8 cellular contexts compared by ENCODE assay signal in the genomic region with DNA sequence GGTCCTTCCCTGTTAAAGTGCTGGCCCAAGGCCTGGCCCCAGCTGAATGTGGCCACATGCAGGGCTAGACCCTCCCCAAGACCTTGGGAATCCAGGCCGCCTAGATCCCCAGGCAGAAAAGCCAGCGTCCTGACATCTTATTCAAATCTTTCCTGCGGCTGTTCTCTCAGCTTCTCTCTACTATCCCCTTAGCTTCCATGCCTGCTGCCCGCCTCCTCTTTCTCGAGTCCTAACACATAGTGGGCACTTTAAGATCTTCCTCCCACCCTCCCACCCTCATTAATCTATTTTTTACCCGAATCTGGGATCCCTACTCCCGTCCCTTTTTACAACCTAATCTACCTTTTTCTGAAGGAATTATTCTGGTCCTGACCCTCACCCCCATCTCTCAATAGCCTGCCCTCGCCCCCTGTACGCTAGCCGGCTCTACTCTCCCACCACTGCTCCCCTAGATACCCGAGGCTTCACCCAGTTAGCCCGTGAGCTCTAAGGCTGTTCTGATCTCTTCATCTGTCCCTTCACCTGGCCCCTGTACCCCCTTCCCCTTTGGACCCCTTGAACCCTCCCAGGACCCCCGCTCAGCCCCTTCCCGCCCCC. TPM values are rescaled to one million over a fixed set of nuclear protein-coding genes. Genes with fewer than 3 reads are reported as not detected.
DNase-seq lines count a peak whose midpoint lies in the region; ATAC-seq and TF ChIP-seq lines count a peak whose summit lies in the region.

A gene with protein sequence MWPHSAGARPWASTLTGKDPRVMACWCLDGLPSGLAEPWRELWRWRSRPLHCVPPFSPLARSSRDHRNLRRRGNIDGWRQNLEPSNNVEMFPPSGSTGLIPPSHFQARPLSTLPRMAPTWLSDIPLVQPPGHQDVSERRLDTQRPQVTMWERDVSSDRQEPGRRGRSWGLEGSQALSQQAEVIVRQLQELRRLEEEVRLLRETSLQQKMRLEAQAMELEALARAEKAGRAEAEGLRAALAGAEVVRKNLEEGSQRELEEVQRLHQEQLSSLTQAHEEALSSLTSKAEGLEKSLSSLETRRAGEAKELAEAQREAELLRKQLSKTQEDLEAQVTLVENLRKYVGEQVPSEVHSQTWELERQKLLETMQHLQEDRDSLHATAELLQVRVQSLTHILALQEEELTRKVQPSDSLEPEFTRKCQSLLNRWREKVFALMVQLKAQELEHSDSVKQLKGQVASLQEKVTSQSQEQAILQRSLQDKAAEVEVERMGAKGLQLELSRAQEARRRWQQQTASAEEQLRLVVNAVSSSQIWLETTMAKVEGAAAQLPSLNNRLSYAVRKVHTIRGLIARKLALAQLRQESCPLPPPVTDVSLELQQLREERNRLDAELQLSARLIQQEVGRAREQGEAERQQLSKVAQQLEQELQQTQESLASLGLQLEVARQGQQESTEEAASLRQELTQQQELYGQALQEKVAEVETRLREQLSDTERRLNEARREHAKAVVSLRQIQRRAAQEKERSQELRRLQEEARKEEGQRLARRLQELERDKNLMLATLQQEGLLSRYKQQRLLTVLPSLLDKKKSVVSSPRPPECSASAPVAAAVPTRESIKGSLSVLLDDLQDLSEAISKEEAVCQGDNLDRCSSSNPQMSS (minus strand): TSS at position 260 of the 597 bp plus-strand sequence. CDS start 202 bp downstream, at position 58.

- WGBS in sigmoid colon, 2 donors: 6 to 10% methylated on average over 14 of the region's 14 CpGs

- H3K9me3 Mint-ChIP-seq in activated CD8-positive, alpha-beta memory T cell treated with anti-CD3 and anti-CD28 coated beads, Interleukin-2, amount 10 ng/mL, durations not matched to agents 7 days and 5 days (ENCODE audit: low read depth): no peaks in the 10 kb centered on the region
- H3K9me3 Mint-ChIP-seq in activated CD8-positive, alpha-beta T cell treated with anti-CD3 and anti-CD28 coated beads for 36 hours: no peaks in the 10 kb centered on the region

- intact Hi-C loops in activated CD8-positive, alpha-beta T cell treated with anti-CD3 and anti-CD28 coated beads for 36 hours (cut with micrococcal nuclease): no loop called here
- intact Hi-C loops in left ventricle myocardium inferior (cut with micrococcal nuclease) (no loop called here), sigmoid colon (cut with DNase I) (no loop called here)

- peak within 1 kb of the TSS; percentile 84 for H3K27ac Mint-ChIP-seq in activated CD8-positive, alpha-beta memory T cell treated with anti-CD3 and anti-CD28 coated beads, Interleukin-2, amount 10 ng/mL, durations not matched to agents 7 days and 5 days
- peak within 1 kb of the TSS; percentile 89 for H3K27ac Mint-ChIP-seq in activated CD8-positive, alpha-beta T cell treated with anti-CD3 and anti-CD28 coated beads for 36 hours

- H3K27me3 ChIP-seq in left ventricle myocardium inferior (ENCODE audit: low read depth) (no peaks in the 10 kb centered on the region), sigmoid colon (no peaks in the 10 kb centered on the region)

- H3K36me3 Mint-ChIP-seq in activated CD8-positive, alpha-beta memory T cell treated with anti-CD3 and anti-CD28 coated beads, Interleukin-2, amount 10 ng/mL, durations not matched to agents 7 days and 5 days: peaks cover 42% of the 10 kb centered on the region
- H3K36me3 Mint-ChIP-seq in activated CD8-positive, alpha-beta T cell treated with anti-CD3 and anti-CD28 coated beads for 36 hours (ENCODE audit: low read depth): peaks cover 57% of the 10 kb centered on the region

- no peak for TF ChIP-seq CTCF in activated CD8-positive, alpha-beta T cell treated with anti-CD3 and anti-CD28 coated beads for 36 hours (IDR thresholded peaks at IDR 0.05)
- no peak for TF ChIP-seq CTCF in left ventricle myocardium inferior (IDR thresholded peaks at IDR 0.05; ENCODE audit: borderline replicate concordance)
- no peak for TF ChIP-seq CTCF in sigmoid colon (IDR thresholded peaks at IDR 0.05)

- peaks cover 19% of the 10 kb centered on the region for H3K36me3 ChIP-seq in left ventricle myocardium inferior
- H3K36me3 ChIP-seq in sigmoid colon: peaks cover 0 to 17% (median 0%) of the 10 kb centered on the region in 4 donors

- H3K4me1 ChIP-seq in left ventricle myocardium inferior (peaks cover 31% of the 10 kb centered on the region), sigmoid colon (peaks cover 0 to 24% (median 19%) of the 10 kb centered on the region in 4 donors)

- H3K27ac ChIP-seq in left ventricle myocardium inferior (replicated peaks): peak within 1 kb of the TSS; percentile 79
- H3K27ac ChIP-seq in sigmoid colon: peak within 1 kb of the TSS; percentile 82 to 90 (median 84)

- no peak for ATAC-seq in activated CD8-positive, alpha-beta memory T cell treated with anti-CD3 and anti-CD28 coated beads, Interleukin-2, amount 10 ng/mL, durations not matched to agents 7 days and 5 days
- peak; percentile 19 for ATAC-seq in activated CD8-positive, alpha-beta T cell treated with anti-CD3 and anti-CD28 coated beads for 36 hours
- ATAC-seq in HG03439 (IDR thresholded peaks at IDR 0.05; ENCODE audit: unreplicated experiment) (no peak), GM21367 (IDR thresholded peaks at IDR 0.05; ENCODE audit: unreplicated experiment) (no peak)

- peak within 1 kb of the TSS; percentile 99 for H3K4me3 Mint-ChIP-seq in activated CD8-positive, alpha-beta memory T cell treated with anti-CD3 and anti-CD28 coated beads, Interleukin-2, amount 10 ng/mL, durations not matched to agents 7 days and 5 days
- H3K4me3 Mint-ChIP-seq in activated CD8-positive, alpha-beta T cell treated with anti-CD3 and anti-CD28 coated beads for 36 hours: peak within 1 kb of the TSS; percentile 97

- H3K4me1 Mint-ChIP-seq in activated CD8-positive, alpha-beta memory T cell treated with anti-CD3 and anti-CD28 coated beads, Interleukin-2, amount 10 ng/mL, durations not matched to agents 7 days and 5 days: peaks cover 38% of the 10 kb centered on the region
- peaks cover 21% of the 10 kb centered on the region for H3K4me1 Mint-ChIP-seq in activated CD8-positive, alpha-beta T cell treated with anti-CD3 and anti-CD28 coated beads for 36 hours (ENCODE audit: low read depth)

- POLR2A ChIA-PET in activated CD8-positive, alpha-beta T cell treated with anti-CD3 and anti-CD28 coated beads for 36 hours (lab: Charles Lee): interaction anchor here (1.1 to 2.0 kb wide), 5 partner anchors 14 to 195 kb away, joined by 3 to 8 read pairs (median 6); a partner anchor contains a TSS

- TF ChIP-seq POLR2A in sigmoid colon (IDR thresholded peaks at IDR 0.05): no peak

- H3K27me3 Mint-ChIP-seq in activated CD8-positive, alpha-beta memory T cell treated with anti-CD3 and anti-CD28 coated beads, Interleukin-2, amount 10 ng/mL, durations not matched to agents 7 days and 5 days: no peaks in the 10 kb centered on the region
- no peaks in the 10 kb centered on the region for H3K27me3 Mint-ChIP-seq in activated CD8-positive, alpha-beta T cell treated with anti-CD3 and anti-CD28 coated beads for 36 hours

- DNase-seq in activated CD8-positive, alpha-beta memory T cell treated with anti-CD3 and anti-CD28 coated beads, Interleukin-2, amount 10 ng/mL, durations not matched to agents 7 days and 5 days: no peak
- DNase-seq in activated CD8-positive, alpha-beta memory T cell treated with anti-CD3 and anti-CD28 coated beads, Interleukin-2, amount 50 U/mL, for 4 hours: no peak
- DNase-seq in activated CD8-positive, alpha-beta T cell treated with anti-CD3 and anti-CD28 coated beads for 36 hours: no peak
- DNase-seq in left ventricle myocardium inferior: no peak
- no peak for DNase-seq in sigmoid colon
- no peak for DNase-seq in 8988T

- CTCF ChIA-PET in activated CD8-positive, alpha-beta memory T cell treated with anti-CD3 and anti-CD28 coated beads, Interleukin-2, amount 10 ng/mL, durations not matched to agents 7 days and 5 days (lab: Charles Lee): interaction anchor here (1.3 to 3.5 kb wide), 6 partner anchors 12 to 285 kb away, joined by 3 to 21 read pairs (median 7); no protein-coding TSS in a partner anchor
- CTCF ChIA-PET in activated CD8-positive, alpha-beta T cell treated with anti-CD3 and anti-CD28 coated beads for 36 hours (lab: Charles Lee): interaction anchor here (1.1 to 2.9 kb wide), 4 partner anchors 18 to 209 kb away, joined by 3 to 15 read pairs (median 4); no protein-coding TSS in a partner anchor

- no peak for TF ChIP-seq EP300 in sigmoid colon (IDR thresholded peaks at IDR 0.05)

- H3K4me3 ChIP-seq in left ventricle myocardium inferior (peak within 1 kb of the TSS; percentile 73), sigmoid colon (peak within 1 kb of the TSS; percentile 53 to 76 (median 70))

- H3K9me3 ChIP-seq in left ventricle myocardium inferior (replicated peaks): no peaks in the 10 kb centered on the region
- H3K9me3 ChIP-seq in sigmoid colon: no peaks in the 10 kb centered on the region

RNA-seq across cellular contexts. Expression of the gene that starts here (rescaled TPM):
- 10 to 100 TPM; 48.3 to 57.9 TPM for total RNA-seq in activated CD8-positive, alpha-beta memory T cell treated with anti-CD3 and anti-CD28 coated beads, Interleukin-2, amount 10 ng/mL, durations not matched to agents 7 days and 5 days
- total RNA-seq in activated CD8-positive, alpha-beta T cell treated with anti-CD3 and anti-CD28 coated beads for 36 hours: 10 to 100 TPM; 39.2 to 39.8 TPM
- total RNA-seq in left ventricle myocardium inferior (13.3 TPM), sigmoid colon (10 to 100 TPM in 3 of 4 donors, 1 to 10 TPM in 1; 8.7 to 20.2 (median 12.7) TPM)
- polyA plus RNA-seq in sigmoid colon: 10 to 100 TPM; 11.4 to 39.3 (median 14.8) TPM
